In the genomic region with DNA sequence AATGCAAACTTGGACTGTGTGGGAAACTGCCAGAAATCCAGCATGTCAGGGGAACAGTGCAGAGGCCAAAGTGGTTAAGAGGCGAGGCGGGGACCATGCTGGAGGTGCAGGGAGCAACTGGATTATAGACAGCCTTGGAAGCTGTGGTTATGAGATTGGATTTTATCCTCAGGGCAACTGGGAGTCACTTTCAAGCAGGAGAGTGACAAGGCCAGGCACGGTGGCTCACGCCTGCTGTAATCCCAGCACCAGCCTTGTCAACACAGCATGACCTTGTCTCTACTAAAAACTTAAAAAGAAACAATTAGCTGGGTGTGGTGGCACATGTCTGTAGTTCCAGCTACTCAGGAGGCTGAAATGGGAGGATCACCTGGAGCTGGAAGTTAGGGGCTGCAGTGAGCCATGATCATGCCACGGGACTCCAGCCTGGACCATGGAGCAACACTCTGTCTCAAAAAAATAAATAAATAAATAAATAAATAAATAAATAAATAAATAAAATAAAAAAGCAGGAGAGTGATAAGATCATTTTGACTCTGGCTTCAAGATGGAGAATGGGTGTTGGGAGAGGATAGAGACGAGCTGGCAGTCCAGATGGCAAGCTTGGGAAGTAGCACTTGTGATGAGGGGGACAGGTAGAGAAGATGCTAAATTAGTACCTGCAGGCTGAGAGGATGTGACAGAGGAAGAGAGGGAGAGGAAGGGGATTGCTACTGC, we compare ENCODE assay signal across 1 cellular context.
TF ChIP-seq lines count a peak whose summit lies in the region.

No MANE protein-coding gene starts in this region.

TF ChIP-seq in GM23338, 12 proteins besides CTCF, POLR2A, EP300 and RAD21:
- TF ChIP-seq JUNB (IDR thresholded peaks at IDR 0.05; ENCODE audit: unreplicated experiment), result no peak
- TF ChIP-seq, protein P1, sequence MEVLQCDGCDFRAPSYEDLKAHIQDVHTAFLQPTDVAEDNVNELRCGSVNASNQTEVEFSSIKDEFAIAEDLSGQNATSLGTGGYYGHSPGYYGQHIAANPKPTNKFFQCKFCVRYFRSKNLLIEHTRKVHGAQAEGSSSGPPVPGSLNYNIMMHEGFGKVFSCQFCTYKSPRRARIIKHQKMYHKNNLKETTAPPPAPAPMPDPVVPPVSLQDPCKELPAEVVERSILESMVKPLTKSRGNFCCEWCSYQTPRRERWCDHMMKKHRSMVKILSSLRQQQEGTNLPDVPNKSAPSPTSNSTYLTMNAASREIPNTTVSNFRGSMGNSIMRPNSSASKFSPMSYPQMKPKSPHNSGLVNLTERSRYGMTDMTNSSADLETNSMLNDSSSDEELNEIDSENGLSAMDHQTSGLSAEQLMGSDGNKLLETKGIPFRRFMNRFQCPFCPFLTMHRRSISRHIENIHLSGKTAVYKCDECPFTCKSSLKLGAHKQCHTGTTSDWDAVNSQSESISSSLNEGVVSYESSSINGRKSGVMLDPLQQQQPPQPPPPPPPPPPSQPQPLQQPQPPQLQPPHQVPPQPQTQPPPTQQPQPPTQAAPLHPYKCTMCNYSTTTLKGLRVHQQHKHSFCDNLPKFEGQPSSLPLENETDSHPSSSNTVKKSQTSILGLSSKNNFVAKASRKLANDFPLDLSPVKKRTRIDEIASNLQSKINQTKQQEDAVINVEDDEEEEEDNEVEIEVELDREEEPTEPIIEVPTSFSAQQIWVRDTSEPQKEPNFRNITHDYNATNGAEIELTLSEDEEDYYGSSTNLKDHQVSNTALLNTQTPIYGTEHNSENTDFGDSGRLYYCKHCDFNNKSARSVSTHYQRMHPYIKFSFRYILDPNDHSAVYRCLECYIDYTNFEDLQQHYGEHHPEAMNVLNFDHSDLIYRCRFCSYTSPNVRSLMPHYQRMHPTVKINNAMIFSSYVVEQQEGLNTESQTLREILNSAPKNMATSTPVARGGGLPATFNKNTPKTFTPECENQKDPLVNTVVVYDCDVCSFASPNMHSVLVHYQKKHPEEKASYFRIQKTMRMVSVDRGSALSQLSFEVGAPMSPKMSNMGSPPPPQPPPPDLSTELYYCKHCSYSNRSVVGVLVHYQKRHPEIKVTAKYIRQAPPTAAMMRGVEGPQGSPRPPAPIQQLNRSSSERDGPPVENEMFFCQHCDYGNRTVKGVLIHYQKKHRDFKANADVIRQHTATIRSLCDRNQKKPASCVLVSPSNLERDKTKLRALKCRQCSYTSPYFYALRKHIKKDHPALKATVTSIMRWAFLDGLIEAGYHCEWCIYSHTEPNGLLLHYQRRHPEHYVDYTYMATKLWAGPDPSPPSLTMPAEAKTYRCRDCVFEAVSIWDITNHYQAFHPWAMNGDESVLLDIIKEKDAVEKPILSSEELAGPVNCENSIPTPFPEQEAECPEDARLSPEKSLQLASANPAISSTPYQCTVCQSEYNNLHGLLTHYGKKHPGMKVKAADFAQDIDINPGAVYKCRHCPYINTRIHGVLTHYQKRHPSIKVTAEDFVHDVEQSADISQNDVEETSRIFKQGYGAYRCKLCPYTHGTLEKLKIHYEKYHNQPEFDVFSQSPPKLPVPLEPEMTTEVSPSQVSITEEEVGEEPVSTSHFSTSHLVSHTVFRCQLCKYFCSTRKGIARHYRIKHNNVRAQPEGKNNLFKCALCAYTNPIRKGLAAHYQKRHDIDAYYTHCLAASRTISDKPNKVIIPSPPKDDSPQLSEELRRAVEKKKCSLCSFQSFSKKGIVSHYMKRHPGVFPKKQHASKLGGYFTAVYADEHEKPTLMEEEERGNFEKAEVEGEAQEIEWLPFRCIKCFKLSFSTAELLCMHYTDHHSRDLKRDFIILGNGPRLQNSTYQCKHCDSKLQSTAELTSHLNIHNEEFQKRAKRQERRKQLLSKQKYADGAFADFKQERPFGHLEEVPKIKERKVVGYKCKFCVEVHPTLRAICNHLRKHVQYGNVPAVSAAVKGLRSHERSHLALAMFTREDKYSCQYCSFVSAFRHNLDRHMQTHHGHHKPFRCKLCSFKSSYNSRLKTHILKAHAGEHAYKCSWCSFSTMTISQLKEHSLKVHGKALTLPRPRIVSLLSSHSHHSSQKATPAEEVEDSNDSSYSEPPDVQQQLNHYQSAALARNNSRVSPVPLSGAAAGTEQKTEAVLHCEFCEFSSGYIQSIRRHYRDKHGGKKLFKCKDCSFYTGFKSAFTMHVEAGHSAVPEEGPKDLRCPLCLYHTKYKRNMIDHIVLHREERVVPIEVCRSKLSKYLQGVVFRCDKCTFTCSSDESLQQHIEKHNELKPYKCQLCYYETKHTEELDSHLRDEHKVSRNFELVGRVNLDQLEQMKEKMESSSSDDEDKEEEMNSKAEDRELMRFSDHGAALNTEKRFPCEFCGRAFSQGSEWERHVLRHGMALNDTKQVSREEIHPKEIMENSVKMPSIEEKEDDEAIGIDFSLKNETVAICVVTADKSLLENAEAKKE (CRISPR knock-in tag; IDR thresholded peaks at IDR 0.05), result no peak
TF ChIP-seq in GM23338: peak in this region for 0.
